Comparison of ENCODE assay signal across 13 cellular contexts in genomic region chr20:588932-589672, GRCh38. TPM values are rescaled to one million over a fixed set of nuclear protein-coding genes. Genes with fewer than 3 reads are reported as not detected.
DNase-seq lines count a peak whose midpoint lies in the region; ATAC-seq, FAIRE-seq and TF ChIP-seq lines count a peak whose summit lies in the region.
"Had no signal": no experiment of that assay in that cellular context is flagged by ENCODE, and none has a peak within 500 bp of the region (broad histone marks: within the 10 kb centered on the region; RNA-seq: fewer than 3 reads in every experiment).

No MANE protein-coding gene starts in this region.

- H3K4me1 Mint-ChIP-seq in glutamatergic neuron (ENCODE audit: low read depth, unreplicated experiment) (peaks cover 6% of the 10 kb centered on the region), type B pancreatic cell (ENCODE audit: unreplicated experiment) (no peaks in the 10 kb centered on the region)
- no peaks in the 10 kb centered on the region for H3K4me1 Mint-ChIP-seq in activated T-cell treated with anti-CD3 and anti-CD28 coated beads, Interleukin-2, amount 50 U/mL, for 4 hours (ENCODE audit: low read depth)

- no peak overlapping the region for H3K4me3 Mint-ChIP-seq in glutamatergic neuron (ENCODE audit: unreplicated experiment)
- H3K4me3 Mint-ChIP-seq in type B pancreatic cell, result no peak overlapping the region
- H3K4me3 Mint-ChIP-seq in activated T-cell treated with anti-CD3 and anti-CD28 coated beads, Interleukin-2, amount 50 U/mL, for 4 hours, result no peak overlapping the region

- H3K36me3 ChIP-seq in left ventricle myocardium inferior, result no peaks in the 10 kb centered on the region
- H3K36me3 ChIP-seq: cardiac muscle cell, thyroid gland had no signal

- H3K4me1 ChIP-seq in left ventricle myocardium inferior, result peaks cover 26% of the 10 kb centered on the region
- H3K4me1 ChIP-seq: thyroid gland had no signal

- ATAC-seq in GM21360 (IDR thresholded peaks at IDR 0.05; ENCODE audit: unreplicated experiment), result peak; percentile 75
- peak; percentile 77 for ATAC-seq in HG03442 (IDR thresholded peaks at IDR 0.05; ENCODE audit: unreplicated experiment)
- ATAC-seq in activated T-cell treated with anti-CD3 and anti-CD28 coated beads, Interleukin-2, amount 50 U/mL, for 4 hours, result no peak

- no peaks in the 10 kb centered on the region for H3K36me3 Mint-ChIP-seq in glutamatergic neuron (ENCODE audit: unreplicated experiment)
- H3K36me3 Mint-ChIP-seq in type B pancreatic cell, result no peaks in the 10 kb centered on the region
- H3K36me3 Mint-ChIP-seq in activated T-cell treated with anti-CD3 and anti-CD28 coated beads, Interleukin-2, amount 50 U/mL, for 4 hours (ENCODE audit: insufficient read depth), result no peaks in the 10 kb centered on the region

- H3K27ac Mint-ChIP-seq in glutamatergic neuron (ENCODE audit: unreplicated experiment) (no peak overlapping the region), type B pancreatic cell (no peak overlapping the region)

- DNase-seq in GM12891 (ENCODE audit: insufficient read length, low spot score) (no peak), left ventricle myocardium inferior (no peak), glutamatergic neuron (no peak), type B pancreatic cell (ENCODE audit: extremely low spot score, unreplicated experiment) (no peak), activated gamma-delta T cell treated with Interleukin-2 at 50 U/mL for 16 hours (no peak)
- DNase-seq in activated T-cell treated with anti-CD3 and anti-CD28 coated beads, Interleukin-2, amount 50 U/mL, for 4 hours, result no peak
- DNase-seq: GM23248, thyroid gland had no signal

- no peak for FAIRE-seq in GM12891 (lab: Jason Lieb, UNC)

- H3K9me3 Mint-ChIP-seq in glutamatergic neuron (ENCODE audit: unreplicated experiment), result peaks cover 4% of the 10 kb centered on the region
- no peaks in the 10 kb centered on the region for H3K9me3 Mint-ChIP-seq in type B pancreatic cell
- no peaks in the 10 kb centered on the region for H3K9me3 Mint-ChIP-seq in activated T-cell treated with anti-CD3 and anti-CD28 coated beads, Interleukin-2, amount 50 U/mL, for 4 hours

- TF ChIP-seq CTCF in left ventricle myocardium inferior (IDR thresholded peaks at IDR 0.05; ENCODE audit: borderline replicate concordance) (no peak), glutamatergic neuron (IDR thresholded peaks at IDR 0.05; ENCODE audit: partially characterized antibody, unreplicated experiment) (no peak), type B pancreatic cell (conservative IDR thresholded peaks at IDR 0.05) (no peak)

- peak overlapping the region; percentile 78 for H3K27ac ChIP-seq in left ventricle myocardium inferior (replicated peaks)
- H3K27ac ChIP-seq: cardiac muscle cell, GM23248, RWPE1, thyroid gland had no signal

- intact Hi-C loops in left ventricle myocardium inferior (cut with micrococcal nuclease), result no loop called here

- no peaks in the 10 kb centered on the region for H3K27me3 ChIP-seq in left ventricle myocardium inferior (ENCODE audit: low read depth)
- H3K27me3 ChIP-seq: cardiac muscle cell, thyroid gland had no signal

- H3K4me3 ChIP-seq in left ventricle myocardium inferior, result no peak overlapping the region
- H3K4me3 ChIP-seq: cardiac muscle cell, GM23248, thyroid gland had no signal

- no peak for TF ChIP-seq POLR2A in GM12891 (IDR thresholded peaks at IDR 0.05; ENCODE audit: low read depth, low read length)

- H3K27me3 Mint-ChIP-seq in glutamatergic neuron (ENCODE audit: unreplicated experiment), result peaks cover 4% of the 10 kb centered on the region
- H3K27me3 Mint-ChIP-seq in type B pancreatic cell, result peaks cover 35% of the 10 kb centered on the region
- H3K27me3 Mint-ChIP-seq in activated T-cell treated with anti-CD3 and anti-CD28 coated beads, Interleukin-2, amount 50 U/mL, for 4 hours (ENCODE audit: low read depth), result peaks cover 40% of the 10 kb centered on the region

- no peaks in the 10 kb centered on the region for H3K9me3 ChIP-seq in left ventricle myocardium inferior (replicated peaks)
- H3K9me3 ChIP-seq: thyroid gland had no signal

TF ChIP-seq in GM12891, 5 proteins besides CTCF, POLR2A, EP300 and RAD21:
- TF ChIP-seq SPI1 (IDR thresholded peaks at IDR 0.05; ENCODE audit: low read depth, low read length) (0 out of 2 replicates have a peak, but pooled peaks have one; percentile 17), POU2F2 (IDR thresholded peaks at IDR 0.05; ENCODE audit: low read depth, low read length) (no peak), TAF1 (IDR thresholded peaks at IDR 0.05; ENCODE audit: low read depth, low read length) (no peak), PAX5 (IDR thresholded peaks at IDR 0.05; ENCODE audit: insufficient read depth, low read length, severe bottlenecking) (no peak), POLR2AphosphoS5 (IDR thresholded peaks at IDR 0.05; ENCODE audit: low read depth, low read length) (no peak)

RNA-seq across cellular contexts. Expression of gene TCF15, which starts 21.0 kb away (rescaled TPM):
- polyA plus RNA-seq in GM12891 (2012; ENCODE audit: low read depth, missing spikeins), result not detected
- total RNA-seq in left ventricle myocardium inferior (11.1 TPM), glutamatergic neuron (ENCODE audit: unreplicated experiment) (19.7 TPM), type B pancreatic cell (ENCODE audit: low replicate concordance) (0.94 TPM in 1 of 2 replicates, not detected in the other)
- total RNA-seq in activated T-cell treated with anti-CD3 and anti-CD28 coated beads, Interleukin-2, amount 50 U/mL, for 4 hours, result under 1 TPM in 1 of 3 donors, not detected in 2; 0.21 TPM
- total RNA-seq: activated CD8-positive, alpha-beta memory T cell treated with anti-CD3 and anti-CD28 coated beads for 36 hours; GM23248 had no signal
- polyA plus RNA-seq: GM23248 had no signal

RNA-seq across cellular contexts. Expression of gene CSNK2A1, which starts 45.5 kb away (rescaled TPM):
- polyA plus RNA-seq in GM12891 (2012; ENCODE audit: low read depth, missing spikeins), result 76.8 TPM
- 122 TPM for total RNA-seq in left ventricle myocardium inferior
- 214 TPM for total RNA-seq in glutamatergic neuron (ENCODE audit: unreplicated experiment)
- 138 and 151 TPM in 2 replicates for total RNA-seq in type B pancreatic cell (ENCODE audit: low replicate concordance)
- total RNA-seq in activated T-cell treated with anti-CD3 and anti-CD28 coated beads, Interleukin-2, amount 50 U/mL, for 4 hours, result 100 to 1,000 TPM; 183 to 191 (median 187) TPM

Comparison
In these comparisons a context has a peak if more than half of its experiments do, and no peak if none do; other contexts are left out.
1. ATAC-seq: peak in GM21360 (single experiment) and HG03442 (single experiment); none in activated T-cell treated with anti-CD3 and anti-CD28 coated beads, Interleukin-2, amount 50 U/mL, for 4 hours (0 of 2).